8 cellular contexts compared by ENCODE assay signal in genomic region chr1:58780586-58781452, GRCh38. TPM values are rescaled to one million over a fixed set of nuclear protein-coding genes. Genes with fewer than 3 reads are reported as not detected.
A peak's percentile ranks its signal among the peaks of the same experiment; 100 is the strongest.
DNase-seq lines count a peak whose midpoint lies in the region; ATAC-seq and TF ChIP-seq lines count a peak whose summit lies in the region.

No MANE protein-coding gene starts in this region.

- no peaks in the 10 kb centered on the region for H3K27me3 Mint-ChIP-seq in mesothelial cell of epicardium (ENCODE audit: low read depth)

- H3K4me2 ChIP-seq in MM.1S (ENCODE audit: low read depth, low read length) = no peak overlapping the region

- H3K4me1 ChIP-seq in MM.1S (ENCODE audit: low read length) = peaks cover 30% of the 10 kb centered on the region

- H3K36me3 ChIP-seq in MM.1S (replicated peaks; ENCODE audit: insufficient read depth, low read length) = no peaks in the 10 kb centered on the region

- H3K9ac ChIP-seq in MM.1S (ENCODE audit: low read length) = no peak overlapping the region

- peaks cover 33% of the 10 kb centered on the region for H3K4me1 Mint-ChIP-seq in mesothelial cell of epicardium

- H3K4me3 Mint-ChIP-seq in mesothelial cell of epicardium = peak overlapping the region; percentile 98

- H3K9me3 ChIP-seq in MM.1S (replicated peaks; ENCODE audit: insufficient read depth, low read length) = no peaks in the 10 kb centered on the region

- ATAC-seq in GM18870 (IDR thresholded peaks at IDR 0.05; ENCODE audit: unreplicated experiment) = no peak

- TF ChIP-seq CTCF in cardiac fibroblast (IDR thresholded peaks at IDR 0.05; ENCODE audit: low read depth, low read length) (no peak), mesothelial cell of epicardium (IDR thresholded peaks at IDR 0.05; ENCODE audit: unreplicated experiment) (no peak), MM.1S (IDR thresholded peaks at IDR 0.05; ENCODE audit: low read length) (no peak)

- H3K9me2 ChIP-seq in MM.1S (replicated peaks; ENCODE audit: insufficient read depth, low read length) = no peaks in the 10 kb centered on the region

- H4K20me1 ChIP-seq in MM.1S (ENCODE audit: insufficient read depth, low read length) = no peaks in the 10 kb centered on the region

- peak; percentile 78 for DNase-seq in DMS53 (lab: John Stamatoyannopoulos, UW)
- peak; percentile 14 for DNase-seq in NCI-H1417 treated with DMSO at 0.1 percent for 48 hours (lab: John Stamatoyannopoulos, UW)
- peak; percentile 39 to 50 for DNase-seq in cardiac fibroblast (ENCODE audit: low read depth in 2 of 2)
- no peak for DNase-seq in mesothelial cell of epicardium (ENCODE audit: low spot score in 2 of 2, unreplicated experiment in 2 of 2)
- DNase-seq in SIG-M5 treated with dmso at 0.1 percent for 504 hours (lab: John Stamatoyannopoulos, UW; ENCODE audit: unreplicated experiment) = no peak
- no peak for DNase-seq in MM.1S
- no peak for DNase-seq in NCI-H1105 (lab: John Stamatoyannopoulos, UW)

- H3K27ac Mint-ChIP-seq in mesothelial cell of epicardium = peak overlapping the region; percentile 88

- H3K79me2 ChIP-seq in MM.1S (ENCODE audit: low read length) = peaks cover 19% of the 10 kb centered on the region

- H3K4me3 ChIP-seq in cardiac fibroblast (replicated peaks in 1 of 2; ENCODE audit: low read depth in 2 of 2, low read length in 2 of 2) = peak overlapping the region; percentile 74 to 97
- no peak overlapping the region for H3K4me3 ChIP-seq in MM.1S (ENCODE audit: low read length)

- H2AFZ ChIP-seq in MM.1S (ENCODE audit: low read length) = no peak overlapping the region

- peaks cover 14% of the 10 kb centered on the region for H3K36me3 Mint-ChIP-seq in mesothelial cell of epicardium

- peaks cover 46% of the 10 kb centered on the region for H3F3A ChIP-seq in MM.1S (ENCODE audit: insufficient read depth, low read length)

- H3K9me3 Mint-ChIP-seq in mesothelial cell of epicardium = no peaks in the 10 kb centered on the region

- no peak overlapping the region for H3K27ac ChIP-seq in MM.1S (ENCODE audit: low read length)

- no peaks in the 10 kb centered on the region for H3K27me3 ChIP-seq in MM.1S (replicated peaks; ENCODE audit: insufficient read depth, low read length)

RNA-seq across cellular contexts. Expression of gene JUN, which starts 3.0 kb away (rescaled TPM):
- 242 to 245 TPM (median 245 TPM) in 3 replicates for total RNA-seq in mesothelial cell of epicardium

Comparison
In these comparisons a context has a peak if more than half of its experiments do, and no peak if none do; other contexts are left out.
1. DNase-seq: peak in DMS53 (single experiment), NCI-H1417 treated with DMSO at 0.1 percent for 48 hours (single experiment) and cardiac fibroblast (2 of 2); none in mesothelial cell of epicardium (0 of 2), SIG-M5 treated with dmso at 0.1 percent for 504 hours (single experiment), MM.1S (single experiment) and NCI-H1105 (single experiment).